30 cellular contexts compared by ENCODE assay signal in the genomic region with DNA sequence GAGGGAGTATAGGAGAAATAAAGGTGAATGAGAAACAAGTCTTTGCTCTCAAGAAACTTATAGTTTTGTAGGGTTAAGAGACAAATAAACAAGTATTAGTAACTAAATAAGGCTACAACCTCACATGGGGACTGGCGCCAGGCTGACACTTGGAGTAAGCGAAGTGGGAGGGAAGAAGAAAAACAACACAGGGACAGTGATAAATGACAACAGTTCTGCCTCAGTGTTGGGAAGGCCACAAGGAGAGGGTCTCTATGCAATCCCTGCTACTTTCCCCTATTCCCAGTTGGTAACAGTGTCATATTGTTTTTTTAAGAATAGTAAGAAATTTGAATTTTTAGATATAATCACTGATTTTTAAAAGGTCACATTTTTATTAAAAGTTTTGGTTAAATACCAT.
"Had no signal": no experiment of that assay in that cellular context is flagged by ENCODE, and none has a peak within 500 bp of the region (broad histone marks: within the 10 kb centered on the region; RNA-seq: fewer than 3 reads in every experiment).

No MANE protein-coding gene starts in this region.

- DNase-seq: activated B cell treated with CpG ODN at 0.5 μM for 24 hours; activated CD4-positive, alpha-beta T cell treated with anti-CD3 and anti-CD28 coated beads for 48 hours; activated CD4-positive, alpha-beta T cell treated with anti-CD3 and anti-CD28 coated beads, Interleukin-2, amount 50 U/mL, for 1 hour; activated CD4-positive, alpha-beta T cell treated with anti-CD3 and anti-CD28 coated beads, Interleukin-2, amount 50 U/mL, for 48 hours; activated CD8-positive, alpha-beta memory T cell treated with anti-CD3 and anti-CD28 coated beads for 24 hours; activated CD8-positive, alpha-beta T cell treated with anti-CD3 and anti-CD28 coated beads for 36 hours; activated effector memory CD4-positive, alpha-beta T cell treated with Interleukin-2 at 50 U/mL for 16 hours; activated gamma-delta T cell treated with Interleukin-2 at 50 U/mL for 16 hours; activated naive CD4-positive, alpha-beta T cell treated with anti-CD3 and anti-CD28 coated beads, Interleukin-2, amount 50 U/mL, for 16 hours; activated naive CD4-positive, alpha-beta T cell treated with Interleukin-2 at 50 U/mL for 16 hours; activated T-cell treated with anti-CD3 and anti-CD28 coated beads, Interleukin-2, amount 50 U/mL, for 4 hours; central memory CD4-positive, alpha-beta T cell; cerebellar nuclear complex; colonic mucosa; dorsolateral prefrontal cortex; effector memory CD8-positive, alpha-beta T cell; esophagus squamous epithelium; foreskin melanocyte; head of caudate nucleus; hippocampal formation; T1000; WERI-Rb-1 had no signal

- H3K36me3 ChIP-seq: ascending aorta, breast epithelium, cardiac muscle cell, colonic mucosa, esophagus squamous epithelium, gastroesophageal sphincter, WERI-Rb-1 had no signal

- H3K4me1 ChIP-seq: ascending aorta, breast epithelium, colonic mucosa had no signal

- H3K27me3 Mint-ChIP-seq: activated B cell treated with CpG ODN at 0.5 μM for 24 hours; activated CD8-positive, alpha-beta T cell treated with anti-CD3 and anti-CD28 coated beads for 36 hours; activated naive CD8-positive, alpha-beta T cell; activated T-helper 17 cell treated with anti-CD3 and anti-CD28 coated beads, Interleukin-2, amount 50 U/mL, for 72 hours; effector memory CD8-positive, alpha-beta T cell had no signal

- H3K4me3 ChIP-seq: ascending aorta, breast epithelium, cardiac muscle cell, colonic mucosa, dorsolateral prefrontal cortex, esophagus squamous epithelium, gastroesophageal sphincter had no signal

- H3K9me3 Mint-ChIP-seq: activated B cell treated with CpG ODN at 0.5 μM for 24 hours; activated CD8-positive, alpha-beta T cell treated with anti-CD3 and anti-CD28 coated beads for 36 hours; activated T-cell treated with anti-CD3 and anti-CD28 coated beads, Interleukin-2, amount 50 U/mL, for 4 hours; activated T-helper 17 cell treated with anti-CD3 and anti-CD28 coated beads, Interleukin-2, amount 50 U/mL, for 72 hours; brain; effector memory CD8-positive, alpha-beta T cell had no signal

- H3K9me3 ChIP-seq: ascending aorta, breast epithelium, colonic mucosa, esophagus squamous epithelium, gastroesophageal sphincter had no signal

- H3K36me3 Mint-ChIP-seq: activated naive CD8-positive, alpha-beta T cell; brain had no signal

- H3K27me3 ChIP-seq: ascending aorta, breast epithelium, cardiac muscle cell, colonic mucosa, dorsolateral prefrontal cortex, esophagus squamous epithelium, gastroesophageal sphincter had no signal

- H3K27ac Mint-ChIP-seq: activated B cell treated with CpG ODN at 0.5 μM for 24 hours; activated CD8-positive, alpha-beta T cell treated with anti-CD3 and anti-CD28 coated beads for 36 hours; activated naive CD8-positive, alpha-beta T cell; activated T-helper 17 cell treated with anti-CD3 and anti-CD28 coated beads, Interleukin-2, amount 50 U/mL, for 72 hours; brain had no signal

- H3K27ac ChIP-seq: ascending aorta, breast epithelium, cardiac muscle cell, colonic mucosa, dorsolateral prefrontal cortex, epithelial cell of prostate, esophagus squamous epithelium, gastroesophageal sphincter, WERI-Rb-1 had no signal

- H3K4me3 Mint-ChIP-seq: activated B cell treated with CpG ODN at 0.5 μM for 24 hours; activated CD8-positive, alpha-beta T cell treated with anti-CD3 and anti-CD28 coated beads for 36 hours; activated naive CD8-positive, alpha-beta T cell; activated T-cell treated with anti-CD3 and anti-CD28 coated beads, Interleukin-2, amount 50 U/mL, for 4 hours; activated T-helper 17 cell treated with anti-CD3 and anti-CD28 coated beads, Interleukin-2, amount 50 U/mL, for 72 hours; effector memory CD8-positive, alpha-beta T cell had no signal
